In the genomic region with DNA sequence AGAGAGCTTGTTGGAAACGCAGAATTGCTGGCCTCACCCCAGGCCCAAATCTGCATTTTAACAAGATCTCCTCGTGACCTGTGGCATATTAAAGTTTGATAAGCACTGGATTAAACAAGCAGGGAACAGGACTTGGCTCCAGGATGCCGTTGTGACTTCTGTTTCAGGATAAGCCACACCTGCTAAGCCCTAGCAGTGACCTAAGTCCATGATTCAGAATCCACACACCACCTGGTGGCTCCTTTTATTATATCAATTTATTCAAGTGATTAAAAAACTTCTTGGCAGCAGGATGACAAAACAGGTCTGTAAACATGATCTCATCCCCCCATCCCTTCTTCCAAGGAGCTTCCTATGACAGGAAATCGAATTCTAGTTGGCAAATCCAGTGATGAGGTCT, we compare ENCODE assay signal across 9 cellular contexts. TPM values are rescaled to one million over a fixed set of nuclear protein-coding genes. Genes with fewer than 3 reads are reported as not detected.
DNase-seq lines count a peak whose midpoint lies in the region; ATAC-seq, FAIRE-seq and TF ChIP-seq lines count a peak whose summit lies in the region.
"Had no signal": no experiment of that assay in that cellular context is flagged by ENCODE, and none has a peak within 500 bp of the region (broad histone marks: within the 10 kb centered on the region; RNA-seq: fewer than 3 reads in every experiment).

No MANE protein-coding gene starts in this region.

- no peaks in the 10 kb centered on the region for H3K9me3 ChIP-seq in HepG2 (ENCODE audit: low read length)

- H3K79me2 ChIP-seq in HepG2 (ENCODE audit: insufficient read depth, low read length), result no peaks in the 10 kb centered on the region

- peaks cover 4 to 16% of the 10 kb centered on the region in 2 experiments; a peak in 4 of 5 replicates for H3K27me3 ChIP-seq in HepG2 (ENCODE audit: control insufficient read depth in 1 of 2, insufficient read depth in 2 of 2, low read length in 2 of 2)

- H3K27ac Mint-ChIP-seq in activated naive CD8-positive, alpha-beta T cell treated with anti-CD3 and anti-CD28 coated beads for 36 hours, result no peak overlapping the region

- H3K9me3 Mint-ChIP-seq in activated naive CD8-positive, alpha-beta T cell treated with anti-CD3 and anti-CD28 coated beads for 36 hours, result no peaks in the 10 kb centered on the region

- BruUV-seq in HepG2 (replicated peaks; lab: Mats Ljungman, UMichigan), result no TSS peak

- no peaks in the 10 kb centered on the region for H3K4me1 Mint-ChIP-seq in activated naive CD8-positive, alpha-beta T cell treated with anti-CD3 and anti-CD28 coated beads for 36 hours

- H3K4me2 ChIP-seq in HepG2 (ENCODE audit: low read depth, low read length), result no peak overlapping the region

- ATAC-seq in HepG2 (0 out of 3 replicates have a peak, but pooled peaks have one; percentile 4), omental fat pad (ENCODE audit: low FRiP score) (no peak)

- in situ Hi-C loops in SK-MEL-5 (cut with HindIII; ENCODE audit: low pct_unique_long_range_greater_than_20kb, low sequenced_read_pairs) (no loop called here), HepG2 (cut with HindIII; ENCODE audit: extremely low pct_ligation_motif_present, low pct_unique_long_range_greater_than_20kb) (no loop called here)

- H3K27me3 Mint-ChIP-seq in activated naive CD8-positive, alpha-beta T cell treated with anti-CD3 and anti-CD28 coated beads for 36 hours, result no peaks in the 10 kb centered on the region

- H4K20me1 ChIP-seq in HepG2 (ENCODE audit: insufficient read depth, low read length), result no peaks in the 10 kb centered on the region; the same call in 1 of the 2 replicates

- no peak overlapping the region for H3K4me3 Mint-ChIP-seq in activated naive CD8-positive, alpha-beta T cell treated with anti-CD3 and anti-CD28 coated beads for 36 hours

- H2AFZ ChIP-seq in HepG2 (ENCODE audit: low read length), result no peak overlapping the region

- CTCF ChIA-PET in HepG2 (lab: Yijun Ruan, JAX; ENCODE audit: low intra/inter-chr PET ratio, low total read pairs), result interaction anchor here (1.2 to 1.8 kb wide), 2 partner anchors 18 to 69 kb away, joined by 3 to 10 read pairs; no protein-coding TSS in a partner anchor

- peaks cover 3% of the 10 kb centered on the region for H3K36me3 Mint-ChIP-seq in activated naive CD8-positive, alpha-beta T cell treated with anti-CD3 and anti-CD28 coated beads for 36 hours

- no peak overlapping the region for H3K9ac ChIP-seq in HepG2 (ENCODE audit: insufficient read depth, low read depth, low read length)

- TF ChIP-seq CTCF in HepG2 (CRISPR knock-in tag; IDR thresholded peaks at IDR 0.05) (no peak), omental fat pad (IDR thresholded peaks at IDR 0.05) (no peak)

- WGBS in HepG2 (ENCODE audit: low lambda C conversion rate), result 74% methylated on average over 4 of the region's 4 CpGs

- H3K4me1 ChIP-seq in HepG2 (ENCODE audit: insufficient read depth, low read length), result no peaks in the 10 kb centered on the region

- POLR2A ChIA-PET in HepG2 (lab: Yijun Ruan, JAX), result no interaction called here

- intact Hi-C loops in HepG2 (cut with micrococcal nuclease; ENCODE audit: unreplicated experiment), result loop anchor here (2.0 kb wide), 1 partner anchor 68 kb away; no protein-coding TSS in a partner anchor

- TF ChIP-seq POLR2A in HepG2 (IDR thresholded peaks at IDR 0.05; ENCODE audit: insufficient read depth in 1 of 2, low read depth in 2 of 2, low read length in 2 of 2), result no peak

- no peak for TF ChIP-seq RAD21 in HepG2 (CRISPR knock-in tag; IDR thresholded peaks at IDR 0.05)

- no peak overlapping the region for H3K27ac ChIP-seq in HepG2 (ENCODE audit: extremely low read length, insufficient read depth, low read length)

- FAIRE-seq in HepG2 (lab: Jason Lieb, UNC), result no peak

- peak; percentile 2 for DNase-seq in DMS114 treated with DMSO at 0.1 percent for 48 hours (lab: John Stamatoyannopoulos, UW; ENCODE audit: unreplicated experiment)
- DNase-seq in NCI-H1105 (lab: John Stamatoyannopoulos, UW), result peak; percentile 32
- peak; percentile 45 for DNase-seq in SK-MEL-5 (ENCODE audit: low read depth, low spot score)
- DNase-seq in HepG2 (ENCODE audit: low spot score), result no peak
- DNase-seq in activated naive CD8-positive, alpha-beta T cell treated with anti-CD3 and anti-CD28 coated beads for 36 hours, result no peak
- DNase-seq in HuH-7 (ENCODE audit: low spot score), result no peak
- no peak for DNase-seq in omental fat pad (ENCODE audit: low spot score)
- no peak for DNase-seq in activated gamma-delta T cell (lab: John Stamatoyannopoulos, UW)
- DNase-seq: foreskin melanocyte had no signal

- H3K4me3 ChIP-seq in HepG2 (replicated peaks in 1 of 3; ENCODE audit: insufficient read depth in 1 of 3, low read depth in 2 of 3, low read length in 3 of 3), result no peak overlapping the region

- TF ChIP-seq EP300 in HepG2 (IDR thresholded peaks at IDR 0.05; ENCODE audit: low read depth in 2 of 2, low read length in 2 of 2) (no peak), HepG2 (CRISPR knock-in tag; IDR thresholded peaks at IDR 0.05; ENCODE audit: borderline replicate concordance) (no peak)

- peaks cover 18 to 32% of the 10 kb centered on the region in 2 experiments for H3K36me3 ChIP-seq in HepG2 (replicated peaks in 1 of 2; ENCODE audit: control insufficient read depth in 1 of 2, insufficient read depth in 2 of 2, low read length in 2 of 2)

RNA-seq across cellular contexts. Expression of a gene that starts 9.1 kb away (rescaled TPM):
- total RNA-seq in SK-MEL-5 (2014; rRNA removed; shearing (Covaris generic)), result 30.6 and 37.9 TPM in 2 replicates
- 55.4 and 60.4 TPM in 2 replicates for polyA plus RNA-seq in SK-MEL-5 (2015; cell fraction: cytosol; rRNA removed)
- 60.3 and 66.7 TPM in 2 replicates for polyA plus RNA-seq in SK-MEL-5 (2015; cell fraction: nucleus; rRNA removed)
- total RNA-seq in HepG2 (2016; rRNA removed; fragmentation: Illumina TruSeq; extraction: Trizol) (29.8 and 60.3 TPM in 2 replicates), omental fat pad (10 to 100 TPM; 14.9 to 29.7 (median 21.9) TPM)
- total RNA-seq in HepG2 (2016; cell fraction: cytosol; rRNA removed; fragmentation: Illumina TruSeq; extraction: Trizol; ENCODE audit: low read depth), result 10.2 and 12.2 TPM in 2 replicates
- total RNA-seq in HepG2 (2016; cell fraction: insoluble cytoplasmic fraction; rRNA removed; fragmentation: Illumina TruSeq; extraction: Trizol), result 25.3 and 59.7 TPM in 2 replicates
- total RNA-seq in HepG2 (2016; cell fraction: membrane; rRNA removed; fragmentation: Illumina TruSeq; extraction: Trizol), result 19.0 and 22.6 TPM in 2 replicates
- 58.3 and 69.4 TPM in 2 replicates for total RNA-seq in HepG2 (2016; cell fraction: nucleus; rRNA removed; fragmentation: Illumina TruSeq; extraction: Trizol)
- 27.1 and 31.6 TPM in 2 replicates for polyA plus RNA-seq in HepG2 (2011; rRNA removed)
- 28.0 and 43.3 TPM in 2 replicates for polyA plus RNA-seq in HepG2 (2011; cell fraction: cytosol; rRNA removed)
- 119 and 135 TPM in 2 replicates for polyA plus RNA-seq in HepG2 (2011; cell fraction: nucleus; rRNA removed)
- 20.6 and 22.0 TPM in 2 replicates for polyA plus RNA-seq in HepG2 (2012)
- polyA plus RNA-seq in HepG2 (2016; cell fraction: cytosol; fragmentation: Illumina TruSeq; extraction: Trizol; ENCODE audit: low read depth), result 7.6 and 9.3 TPM in 2 replicates
- polyA plus RNA-seq in HepG2 (2016; cell fraction: insoluble cytoplasmic fraction; fragmentation: Illumina TruSeq; extraction: Trizol; ENCODE audit: low read depth), result 24.9 and 27.9 TPM in 2 replicates
- 15.1 and 16.1 TPM in 2 replicates for polyA plus RNA-seq in HepG2 (2016; cell fraction: membrane; fragmentation: Illumina TruSeq; extraction: Trizol; ENCODE audit: low read depth)
- 111 and 120 TPM in 2 replicates for polyA plus RNA-seq in HepG2 (2016; cell fraction: nucleus; fragmentation: Illumina TruSeq; extraction: Trizol; ENCODE audit: insufficient read depth, low read depth)
- 13.4 and 91.3 TPM in 2 replicates for polyA minus RNA-seq in HepG2 (2011; rRNA and poly(A)+ RNA removed; ENCODE audit: low replicate concordance)
- 24.6 and 30.4 TPM in 2 replicates for polyA minus RNA-seq in HepG2 (2011; cell fraction: cytosol; rRNA and poly(A)+ RNA removed)
- polyA minus RNA-seq in HepG2 (2011; cell fraction: nucleus; rRNA and poly(A)+ RNA removed), result 41.9 and 43.5 TPM in 2 replicates
- 10 to 100 TPM; 14.7 to 16.4 TPM for total RNA-seq in activated naive CD8-positive, alpha-beta T cell treated with anti-CD3 and anti-CD28 coated beads for 36 hours

RNA-seq across cellular contexts. Expression of a gene that starts 41.1 kb away (rescaled TPM):
- 0.13 and 0.64 TPM in 2 replicates for total RNA-seq in SK-MEL-5 (2014; rRNA removed; shearing (Covaris generic))
- polyA plus RNA-seq in SK-MEL-5 (2015; cell fraction: cytosol; rRNA removed), result 0.09 and 0.96 TPM in 2 replicates
- not detected in 2 replicates for polyA plus RNA-seq in SK-MEL-5 (2015; cell fraction: nucleus; rRNA removed)
- total RNA-seq in HepG2 (2016; rRNA removed; fragmentation: Illumina TruSeq; extraction: Trizol), result 0.97 and 1.9 TPM in 2 replicates
- total RNA-seq in HepG2 (2016; cell fraction: cytosol; rRNA removed; fragmentation: Illumina TruSeq; extraction: Trizol; ENCODE audit: low read depth), result 0.61 and 0.79 TPM in 2 replicates
- 0.45 and 1.1 TPM in 2 replicates for total RNA-seq in HepG2 (2016; cell fraction: insoluble cytoplasmic fraction; rRNA removed; fragmentation: Illumina TruSeq; extraction: Trizol)
- total RNA-seq in HepG2 (2016; cell fraction: membrane; rRNA removed; fragmentation: Illumina TruSeq; extraction: Trizol), result 0.76 and 1.0 TPM in 2 replicates
- total RNA-seq in HepG2 (2016; cell fraction: nucleus; rRNA removed; fragmentation: Illumina TruSeq; extraction: Trizol), result 0.72 and 0.78 TPM in 2 replicates
- polyA plus RNA-seq in HepG2 (2011; rRNA removed), result 2.8 and 3.4 TPM in 2 replicates
- 2.8 TPM in 2 replicates for polyA plus RNA-seq in HepG2 (2011; cell fraction: cytosol; rRNA removed)
- 1.3 and 1.4 TPM in 2 replicates for polyA plus RNA-seq in HepG2 (2011; cell fraction: nucleus; rRNA removed)
- polyA plus RNA-seq in HepG2 (2012), result 1.7 and 2.7 TPM in 2 replicates
- 0.58 and 0.68 TPM in 2 replicates for polyA plus RNA-seq in HepG2 (2016; cell fraction: cytosol; fragmentation: Illumina TruSeq; extraction: Trizol; ENCODE audit: low read depth)
- 0.85 and 1.2 TPM in 2 replicates for polyA plus RNA-seq in HepG2 (2016; cell fraction: insoluble cytoplasmic fraction; fragmentation: Illumina TruSeq; extraction: Trizol; ENCODE audit: low read depth)
- polyA plus RNA-seq in HepG2 (2016; cell fraction: membrane; fragmentation: Illumina TruSeq; extraction: Trizol; ENCODE audit: low read depth), result 0.71 and 0.81 TPM in 2 replicates
- 1.4 and 2.1 TPM in 2 replicates for polyA plus RNA-seq in HepG2 (2016; cell fraction: nucleus; fragmentation: Illumina TruSeq; extraction: Trizol; ENCODE audit: insufficient read depth, low read depth)
- 1.0 TPM in 1 of 2 replicates, not detected in the other for polyA minus RNA-seq in HepG2 (2011; rRNA and poly(A)+ RNA removed; ENCODE audit: low replicate concordance)
- polyA minus RNA-seq in HepG2 (2011; cell fraction: cytosol; rRNA and poly(A)+ RNA removed), result 0.89 and 1.1 TPM in 2 replicates
- 0.50 and 0.90 TPM in 2 replicates for polyA minus RNA-seq in HepG2 (2011; cell fraction: nucleus; rRNA and poly(A)+ RNA removed)
- total RNA-seq in activated naive CD8-positive, alpha-beta T cell treated with anti-CD3 and anti-CD28 coated beads for 36 hours, result not detected
- 10 to 100 TPM in 1 of 4 donors, 1 to 10 TPM in 3; 3.8 to 16.6 (median 7.1) TPM for total RNA-seq in omental fat pad

RNA-seq across cellular contexts. Expression of a gene that starts 47.0 kb away (rescaled TPM):
- 33.0 and 37.4 TPM in 2 replicates for total RNA-seq in SK-MEL-5 (2014; rRNA removed; shearing (Covaris generic))
- polyA plus RNA-seq in SK-MEL-5 (2015; cell fraction: cytosol; rRNA removed), result 44.8 and 53.2 TPM in 2 replicates
- polyA plus RNA-seq in SK-MEL-5 (2015; cell fraction: nucleus; rRNA removed), result 27.3 and 40.4 TPM in 2 replicates
- total RNA-seq in HepG2 (2016; rRNA removed; fragmentation: Illumina TruSeq; extraction: Trizol), result 39.6 and 75.6 TPM in 2 replicates
- 7.6 and 8.9 TPM in 2 replicates for total RNA-seq in HepG2 (2016; cell fraction: cytosol; rRNA removed; fragmentation: Illumina TruSeq; extraction: Trizol; ENCODE audit: low read depth)
- total RNA-seq in HepG2 (2016; cell fraction: insoluble cytoplasmic fraction; rRNA removed; fragmentation: Illumina TruSeq; extraction: Trizol), result 38.5 and 76.0 TPM in 2 replicates
- total RNA-seq in HepG2 (2016; cell fraction: membrane; rRNA removed; fragmentation: Illumina TruSeq; extraction: Trizol), result 14.3 and 16.3 TPM in 2 replicates
- 78.0 and 84.8 TPM in 2 replicates for total RNA-seq in HepG2 (2016; cell fraction: nucleus; rRNA removed; fragmentation: Illumina TruSeq; extraction: Trizol)
- polyA plus RNA-seq in HepG2 (2011; rRNA removed), result 43.3 and 51.5 TPM in 2 replicates
- 46.0 and 52.0 TPM in 2 replicates for polyA plus RNA-seq in HepG2 (2011; cell fraction: cytosol; rRNA removed)
- polyA plus RNA-seq in HepG2 (2011; cell fraction: nucleus; rRNA removed), result 37.8 and 40.2 TPM in 2 replicates
- 25.7 and 31.5 TPM in 2 replicates for polyA plus RNA-seq in HepG2 (2012)
- polyA plus RNA-seq in HepG2 (2016; cell fraction: cytosol; fragmentation: Illumina TruSeq; extraction: Trizol; ENCODE audit: low read depth), result 6.3 and 6.5 TPM in 2 replicates
- 36.3 and 37.9 TPM in 2 replicates for polyA plus RNA-seq in HepG2 (2016; cell fraction: insoluble cytoplasmic fraction; fragmentation: Illumina TruSeq; extraction: Trizol; ENCODE audit: low read depth)
- polyA plus RNA-seq in HepG2 (2016; cell fraction: membrane; fragmentation: Illumina TruSeq; extraction: Trizol; ENCODE audit: low read depth), result 10.1 and 11.8 TPM in 2 replicates
- polyA plus RNA-seq in HepG2 (2016; cell fraction: nucleus; fragmentation: Illumina TruSeq; extraction: Trizol; ENCODE audit: insufficient read depth, low read depth), result 104 and 109 TPM in 2 replicates
- 135 and 161 TPM in 2 replicates for polyA minus RNA-seq in HepG2 (2011; rRNA and poly(A)+ RNA removed; ENCODE audit: low replicate concordance)
- 28.6 and 36.3 TPM in 2 replicates for polyA minus RNA-seq in HepG2 (2011; cell fraction: cytosol; rRNA and poly(A)+ RNA removed)
- polyA minus RNA-seq in HepG2 (2011; cell fraction: nucleus; rRNA and poly(A)+ RNA removed), result 50.0 and 65.8 TPM in 2 replicates
- 10 to 100 TPM; 36.1 to 36.8 TPM for total RNA-seq in activated naive CD8-positive, alpha-beta T cell treated with anti-CD3 and anti-CD28 coated beads for 36 hours
- total RNA-seq in omental fat pad, result 10 to 100 TPM; 16.9 to 19.5 (median 18.0) TPM

Comparison
In these comparisons a context has a peak if more than half of its experiments do, and no peak if none do; other contexts are left out.
1. DNase-seq: peak in DMS114 treated with DMSO at 0.1 percent for 48 hours (single experiment), NCI-H1105 (single experiment) and SK-MEL-5 (single experiment); none in HepG2 (single experiment), activated naive CD8-positive, alpha-beta T cell treated with anti-CD3 and anti-CD28 coated beads for 36 hours (single experiment), HuH-7 (single experiment), omental fat pad (single experiment) and activated gamma-delta T cell (single experiment).